In genomic region chr18:40935423-40935822, GRCh38 we compare ENCODE assay signal across 9 cellular contexts.
DNase-seq lines count a peak whose midpoint lies in the region; TF ChIP-seq lines count a peak whose summit lies in the region.
"Had no signal": no experiment of that assay in that cellular context is flagged by ENCODE, and none has a peak within 500 bp of the region (broad histone marks: within the 10 kb centered on the region; RNA-seq: fewer than 3 reads in every experiment).

No MANE protein-coding gene starts in this region.

- no peaks in the 10 kb centered on the region for H3K27me3 ChIP-seq in GM23248 (replicated peaks; ENCODE audit: insufficient read depth)
- no peaks in the 10 kb centered on the region for H3K27me3 ChIP-seq in hepatocyte

- H3K79me2 ChIP-seq in GM23248 (ENCODE audit: insufficient read depth) = no peaks in the 10 kb centered on the region
- no peaks in the 10 kb centered on the region for H3K79me2 ChIP-seq in hepatocyte

- 4 to 8% methylated on average over 1 of the region's 1 CpG for WGBS in GM23248 (ENCODE audit: low coverage in 1 of 2, low lambda C conversion rate in 2 of 2, missing lambda C conversion rate in 2 of 2), 2 experiments
- 69% methylated on average over 1 of the region's 1 CpG for WGBS in hepatocyte (ENCODE audit: low lambda C conversion rate, missing lambda C conversion rate)

- H3K4me1 ChIP-seq in GM23248 (ENCODE audit: insufficient read depth) = no peaks in the 10 kb centered on the region
- H3K4me1 ChIP-seq in hepatocyte (ENCODE audit: insufficient read depth) = no peaks in the 10 kb centered on the region

- CTCF ChIA-PET in GM10248 (lab: Yijun Ruan, JAX) = interaction anchor here (1.2 kb wide), 1 partner anchor 11 kb away, joined by 3 read pairs; no protein-coding TSS in a partner anchor

- TF ChIP-seq CTCF in hepatocyte (IDR thresholded peaks at IDR 0.05; ENCODE audit: poor library complexity) = peak; percentile 43
- TF ChIP-seq CTCF in GM10248 (IDR thresholded peaks at IDR 0.05; ENCODE audit: control extremely low read depth, extremely low read depth, low read depth, missing control alignments) = no peak

- no peaks in the 10 kb centered on the region for H4K20me1 ChIP-seq in GM23248 (ENCODE audit: insufficient read depth)
- no peaks in the 10 kb centered on the region for H4K20me1 ChIP-seq in hepatocyte (ENCODE audit: insufficient read depth, poor library complexity, severe bottlenecking)

- H3F3A ChIP-seq in GM23248 (ENCODE audit: insufficient read depth) = no peaks in the 10 kb centered on the region

- no peak overlapping the region for H3K27ac ChIP-seq in GM23248
- no peak overlapping the region for H3K27ac ChIP-seq in hepatocyte

- no peak overlapping the region for H2AFZ ChIP-seq in GM23248
- no peak overlapping the region for H2AFZ ChIP-seq in hepatocyte

- H3K9me3 ChIP-seq in GM23248 (ENCODE audit: low read depth) (no peaks in the 10 kb centered on the region), hepatocyte (ENCODE audit: low read depth) (no peaks in the 10 kb centered on the region)

- H3K4me2 ChIP-seq in GM23248 (ENCODE audit: unreplicated experiment) (no peak overlapping the region), hepatocyte (no peak overlapping the region)

- in situ Hi-C loops in GM23248 (cut with MboI) = no loop called here
- in situ Hi-C loops in SK-MEL-5 (cut with HindIII; ENCODE audit: low pct_unique_long_range_greater_than_20kb, low sequenced_read_pairs) = no loop called here

- H3K9me2 ChIP-seq in GM23248 (ENCODE audit: insufficient read depth) (no peaks in the 10 kb centered on the region), hepatocyte (replicated peaks; ENCODE audit: insufficient read depth) (no peaks in the 10 kb centered on the region)

- no peak overlapping the region for H3K9ac ChIP-seq in GM23248

- POLR2A ChIA-PET in GM10248 (lab: Yijun Ruan, JAX) = no interaction called here

- H3K4me3 ChIP-seq in GM23248 (no peak overlapping the region), hepatocyte (no peak overlapping the region)

- no peaks in the 10 kb centered on the region for H3K36me3 ChIP-seq in GM23248 (ENCODE audit: low read depth)
- no peaks in the 10 kb centered on the region for H3K36me3 ChIP-seq in hepatocyte (replicated peaks; ENCODE audit: insufficient read depth, low read depth)

- DNase-seq in AG08395 (ENCODE audit: low spot score) (peak; percentile 4), GM23248 (peak; percentile 51), SK-MEL-5 (ENCODE audit: low read depth, low spot score) (peak; percentile 74), hepatocyte (ENCODE audit: low spot score) (peak; percentile 44), NCI-H1436 (lab: John Stamatoyannopoulos, UW) (no peak), GM10248 (ENCODE audit: extremely low spot score) (no peak), NCI-H1048 (lab: John Stamatoyannopoulos, UW) (no peak)
- no peak for DNase-seq in activated CD4-positive, alpha-beta T cell treated with anti-CD3 and anti-CD28 coated beads, Interleukin-2, amount 50 U/mL, for 48 hours
- DNase-seq: amygdala had no signal

Comparison
In these comparisons a context has a peak if more than half of its experiments do, and no peak if none do; other contexts are left out.
1. DNase-seq: peak in AG08395 (single experiment), GM23248 (single experiment), SK-MEL-5 (single experiment) and hepatocyte (single experiment); none in activated CD4-positive, alpha-beta T cell treated with anti-CD3 and anti-CD28 coated beads, Interleukin-2, amount 50 U/mL, for 48 hours (0 of 2), NCI-H1436 (single experiment), GM10248 (single experiment) and NCI-H1048 (single experiment).